In the genomic region with DNA sequence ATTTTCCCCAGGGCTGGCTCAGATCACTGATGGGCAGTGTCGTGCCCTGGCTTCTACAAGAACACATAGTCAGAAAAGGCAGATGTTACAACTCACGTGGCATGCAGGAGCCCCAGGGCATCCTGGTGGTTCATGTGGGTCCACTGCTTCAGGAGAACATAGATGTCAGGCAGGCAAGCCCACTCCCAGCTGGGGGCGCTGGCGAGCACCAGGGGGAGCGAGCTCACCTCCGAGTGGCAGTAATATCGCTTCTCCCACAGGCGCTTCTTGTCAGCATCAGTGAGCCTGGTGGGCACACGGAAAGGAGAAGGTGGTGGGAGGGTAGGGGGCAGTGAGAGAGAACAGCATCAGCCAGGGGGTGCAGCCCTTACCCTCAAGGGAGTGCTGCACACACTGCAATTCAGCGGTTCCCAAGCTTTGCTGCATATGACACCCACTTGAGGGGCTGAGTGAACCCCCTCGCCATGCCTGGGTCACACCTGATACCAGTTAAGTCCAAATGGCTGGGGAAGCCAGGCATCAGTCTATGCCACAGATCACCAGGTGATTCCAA, we compare ENCODE assay signal across 8 cellular contexts. TPM values are rescaled to one million over a fixed set of nuclear protein-coding genes. Genes with fewer than 3 reads are reported as not detected.
DNase-seq lines count a peak whose midpoint lies in the region; ATAC-seq and TF ChIP-seq lines count a peak whose summit lies in the region.

No MANE protein-coding gene starts in this region.

- no peak for ATAC-seq in GM18873 (IDR thresholded peaks at IDR 0.05; ENCODE audit: low FRiP score, unreplicated experiment)

- no peak overlapping the region for H3K27ac Mint-ChIP-seq in chondrocyte (ENCODE audit: unreplicated experiment)

- H3K9me3 Mint-ChIP-seq in chondrocyte (ENCODE audit: low read depth), result no peaks in the 10 kb centered on the region

- H3K4me1 Mint-ChIP-seq in chondrocyte (ENCODE audit: low read depth), result peaks cover 6% of the 10 kb centered on the region

- DNase-seq in AG09319 (ENCODE audit: extremely low read depth, low read depth) (no peak), GM13977 (ENCODE audit: low spot score) (peak; percentile 44), NCI-H2227 treated with DMSO at 0.1 percent for 48 hours (lab: John Stamatoyannopoulos, UW) (peak; percentile 9), activated T-cell treated with anti-CD3 and anti-CD28 coated beads for 4 hours (peak; percentile 18), foreskin melanocyte (peak; percentile 74), chondrocyte (ENCODE audit: low spot score) (no peak)
- DNase-seq in stimulated activated CD8-positive, alpha-beta memory T cell treated with anti-CD3 and anti-CD28 coated beads, Interleukin-4, amount 100 ng/mL, for 48 hours, result peak; percentile 80

- in situ Hi-C loops in GM13977 (cut with MboI; ENCODE audit: low pct_unique_long_range_greater_than_20kb, low sequenced_read_pairs, unreplicated experiment), result loop anchor here (5.0 kb wide), 1 partner anchor 56 kb away; no protein-coding TSS in a partner anchor

- H3K36me3 Mint-ChIP-seq in chondrocyte (ENCODE audit: low read depth), result peaks cover 39% of the 10 kb centered on the region

- no peaks in the 10 kb centered on the region for H3K27me3 Mint-ChIP-seq in chondrocyte (ENCODE audit: low read depth)

- H3K4me3 Mint-ChIP-seq in chondrocyte (ENCODE audit: unreplicated experiment), result no peak overlapping the region

- TF ChIP-seq CTCF in AG09319 (IDR thresholded peaks at IDR 0.05; ENCODE audit: low read depth, low read length) (peak; percentile 63), GM13977 (IDR thresholded peaks at IDR 0.05; ENCODE audit: extremely low read depth, insufficient read depth, missing control alignments) (peak; percentile 57), chondrocyte (IDR thresholded peaks at IDR 0.05) (no peak)

RNA-seq across cellular contexts. Expression of gene PPP1R15B, which starts 34.3 kb away (rescaled TPM):
- 29.7 to 41.0 TPM (median 40.9 TPM) in 3 replicates for total RNA-seq in chondrocyte

RNA-seq across cellular contexts. Expression of gene PIK3C2B, which starts 48.7 kb away (rescaled TPM):
- 19.5 to 22.4 TPM (median 19.6 TPM) in 3 replicates for total RNA-seq in chondrocyte

Comparison
In these comparisons a context has a peak if more than half of its experiments do, and no peak if none do; other contexts are left out.
1. DNase-seq: peak in GM13977 (single experiment), NCI-H2227 treated with DMSO at 0.1 percent for 48 hours (single experiment), activated T-cell treated with anti-CD3 and anti-CD28 coated beads for 4 hours (single experiment), foreskin melanocyte (single experiment) and stimulated activated CD8-positive, alpha-beta memory T cell treated with anti-CD3 and anti-CD28 coated beads, Interleukin-4, amount 100 ng/mL, for 48 hours (single experiment); none in AG09319 (single experiment) and chondrocyte (single experiment).